In the genomic region with DNA sequence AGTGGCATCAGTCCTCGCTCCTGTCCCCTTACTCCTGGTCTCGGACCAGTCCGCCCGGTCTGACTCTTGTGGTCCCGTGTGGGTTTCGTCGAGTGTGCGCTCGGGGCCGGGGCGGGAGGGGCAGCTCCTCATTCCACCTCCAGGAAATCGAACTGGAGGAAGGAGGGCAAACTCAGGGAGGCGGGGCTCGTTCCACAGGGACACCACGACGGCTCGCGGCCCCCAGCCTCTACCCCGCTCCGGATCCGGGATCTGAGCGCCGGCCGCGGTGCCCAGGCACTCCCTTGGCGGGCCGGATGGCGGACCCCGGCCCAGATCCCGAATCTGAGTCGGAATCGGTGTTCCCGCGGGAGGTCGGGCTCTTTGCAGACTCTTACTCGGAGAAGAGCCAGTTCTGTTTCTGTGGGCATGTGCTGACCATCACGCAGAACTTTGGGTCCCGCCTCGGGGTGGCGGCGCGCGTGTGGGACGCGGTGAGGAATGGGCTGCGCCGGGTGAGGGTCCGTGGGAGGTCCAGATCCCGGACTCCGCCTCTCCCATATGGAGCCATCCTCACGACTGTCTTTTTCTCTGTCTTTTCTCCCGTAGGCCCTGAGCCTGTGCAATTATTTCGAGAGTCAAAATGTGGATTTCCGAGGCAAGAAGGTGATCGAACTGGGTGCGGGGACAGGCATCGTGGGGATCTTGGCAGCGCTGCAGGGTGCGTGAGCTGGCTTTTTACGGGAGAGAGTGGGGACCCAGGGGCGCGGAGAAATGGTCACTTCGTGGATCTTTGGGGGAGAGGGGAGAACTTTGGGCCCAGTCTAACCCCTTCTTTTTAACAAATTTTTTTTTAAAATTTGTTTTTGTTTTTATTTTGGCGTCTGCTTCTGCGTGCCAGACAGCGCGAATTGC, we compare ENCODE assay signal across 1 cellular context.
TF ChIP-seq lines count a peak whose summit lies in the region.

EEF1AKMT3 (plus strand) TSS at position 186 of the 894 bp plus-strand sequence; CDS start at position 297, 111 bp downstream.

TF ChIP-seq in HepG2, 621 proteins besides CTCF, POLR2A, EP300 and RAD21 (continued from another document and continues in another):
- TF ChIP-seq BCLAF1 (IDR thresholded peaks at IDR 0.05) (no peak), NCOA5 (CRISPR knock-in tag; IDR thresholded peaks at IDR 0.05) (no peak), DNMT1 (CRISPR knock-in tag; IDR thresholded peaks at IDR 0.05) (no peak), TRIM24 (CRISPR knock-in tag; IDR thresholded peaks at IDR 0.05) (no peak), ZZZ3 (CRISPR knock-in tag; IDR thresholded peaks at IDR 0.05; ENCODE audit: borderline replicate concordance) (no peak), ZNF891 (CRISPR knock-in tag; IDR thresholded peaks at IDR 0.05) (no peak), GZF1 (CRISPR knock-in tag; IDR thresholded peaks at IDR 0.05) (no peak), SRSF9 (IDR thresholded peaks at IDR 0.05; ENCODE audit: borderline replicate concordance, insufficient read depth, low read depth, low read length, poor library complexity, severe bottlenecking) (no peak), ZNF335 (CRISPR knock-in tag; IDR thresholded peaks at IDR 0.05) (no peak), ZNF460 (CRISPR knock-in tag; IDR thresholded peaks at IDR 0.05; ENCODE audit: borderline replicate concordance) (no peak), ARID2 (CRISPR knock-in tag; IDR thresholded peaks at IDR 0.05; ENCODE audit: borderline replicate concordance) (no peak), POLR2AphosphoS5 (IDR thresholded peaks at IDR 0.05; ENCODE audit: low read depth, low read length) (no peak), ZNF556 (CRISPR knock-in tag; IDR thresholded peaks at IDR 0.05; ENCODE audit: borderline replicate concordance) (no peak), TERF1 (CRISPR knock-in tag; IDR thresholded peaks at IDR 0.05) (no peak), MLLT10 (CRISPR knock-in tag; IDR thresholded peaks at IDR 0.05) (no peak), ZNF331 (CRISPR knock-in tag; IDR thresholded peaks at IDR 0.05) (no peak), ZBTB37 (CRISPR knock-in tag; IDR thresholded peaks at IDR 0.05) (no peak), NFIB (CRISPR knock-in tag; IDR thresholded peaks at IDR 0.05; ENCODE audit: borderline replicate concordance) (no peak), CCDC6 (CRISPR knock-in tag; IDR thresholded peaks at IDR 0.05) (no peak; the same call in 1 of the 2 replicates), FOXA3 (CRISPR knock-in tag; IDR thresholded peaks at IDR 0.05) (no peak), JUNB (CRISPR knock-in tag; IDR thresholded peaks at IDR 0.05; ENCODE audit: borderline replicate concordance) (no peak), TIGD3 (CRISPR knock-in tag; IDR thresholded peaks at IDR 0.05; ENCODE audit: borderline replicate concordance) (no peak), HIVEP1 (CRISPR knock-in tag; IDR thresholded peaks at IDR 0.05) (no peak), CEBPB (IDR thresholded peaks at IDR 0.05; ENCODE audit: borderline replicate concordance, low read depth, low read length) (no peak), LBX2 (CRISPR knock-in tag; IDR thresholded peaks at IDR 0.05; ENCODE audit: borderline replicate concordance) (no peak), MTA3 (CRISPR knock-in tag; IDR thresholded peaks at IDR 0.05) (no peak), TSC22D2 (CRISPR knock-in tag; IDR thresholded peaks at IDR 0.05; ENCODE audit: borderline replicate concordance) (no peak), MXI1 (IDR thresholded peaks at IDR 0.05; ENCODE audit: borderline replicate concordance, low read depth, low read length) (no peak; the same call in 2 of the 3 replicates), SIN3A (IDR thresholded peaks at IDR 0.05; ENCODE audit: borderline replicate concordance, low read depth, low read length) (no peak), PAX8 (CRISPR knock-in tag; IDR thresholded peaks at IDR 0.05; ENCODE audit: borderline replicate concordance) (no peak), ZNF570 (CRISPR knock-in tag; IDR thresholded peaks at IDR 0.05; ENCODE audit: borderline replicate concordance) (no peak), ZNF720 (CRISPR knock-in tag; IDR thresholded peaks at IDR 0.05) (no peak), ZNF850 (CRISPR knock-in tag; conservative IDR thresholded peaks at IDR 0.05) (no peak), ZNF343 (CRISPR knock-in tag; IDR thresholded peaks at IDR 0.05) (no peak), STAT5B (CRISPR knock-in tag; IDR thresholded peaks at IDR 0.05) (no peak), NR1H2 (CRISPR knock-in tag; IDR thresholded peaks at IDR 0.05; ENCODE audit: borderline replicate concordance, low read depth) (no peak), MAF1 (CRISPR knock-in tag; IDR thresholded peaks at IDR 0.05; ENCODE audit: borderline replicate concordance) (no peak), AHDC1 (CRISPR knock-in tag; IDR thresholded peaks at IDR 0.05; ENCODE audit: borderline replicate concordance) (no peak), HMGA1 (CRISPR knock-in tag; conservative IDR thresholded peaks at IDR 0.05) (no peak)
- TF ChIP-seq, protein P1, sequence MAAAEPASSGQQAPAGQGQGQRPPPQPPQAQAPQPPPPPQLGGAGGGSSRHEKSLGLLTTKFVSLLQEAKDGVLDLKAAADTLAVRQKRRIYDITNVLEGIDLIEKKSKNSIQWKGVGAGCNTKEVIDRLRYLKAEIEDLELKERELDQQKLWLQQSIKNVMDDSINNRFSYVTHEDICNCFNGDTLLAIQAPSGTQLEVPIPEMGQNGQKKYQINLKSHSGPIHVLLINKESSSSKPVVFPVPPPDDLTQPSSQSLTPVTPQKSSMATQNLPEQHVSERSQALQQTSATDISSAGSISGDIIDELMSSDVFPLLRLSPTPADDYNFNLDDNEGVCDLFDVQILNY (CRISPR knock-in tag; conservative IDR thresholded peaks at IDR 0.05) = 0 out of 2 replicates have a peak, but pooled peaks have one; percentile 5
- TF ChIP-seq, protein P2, sequence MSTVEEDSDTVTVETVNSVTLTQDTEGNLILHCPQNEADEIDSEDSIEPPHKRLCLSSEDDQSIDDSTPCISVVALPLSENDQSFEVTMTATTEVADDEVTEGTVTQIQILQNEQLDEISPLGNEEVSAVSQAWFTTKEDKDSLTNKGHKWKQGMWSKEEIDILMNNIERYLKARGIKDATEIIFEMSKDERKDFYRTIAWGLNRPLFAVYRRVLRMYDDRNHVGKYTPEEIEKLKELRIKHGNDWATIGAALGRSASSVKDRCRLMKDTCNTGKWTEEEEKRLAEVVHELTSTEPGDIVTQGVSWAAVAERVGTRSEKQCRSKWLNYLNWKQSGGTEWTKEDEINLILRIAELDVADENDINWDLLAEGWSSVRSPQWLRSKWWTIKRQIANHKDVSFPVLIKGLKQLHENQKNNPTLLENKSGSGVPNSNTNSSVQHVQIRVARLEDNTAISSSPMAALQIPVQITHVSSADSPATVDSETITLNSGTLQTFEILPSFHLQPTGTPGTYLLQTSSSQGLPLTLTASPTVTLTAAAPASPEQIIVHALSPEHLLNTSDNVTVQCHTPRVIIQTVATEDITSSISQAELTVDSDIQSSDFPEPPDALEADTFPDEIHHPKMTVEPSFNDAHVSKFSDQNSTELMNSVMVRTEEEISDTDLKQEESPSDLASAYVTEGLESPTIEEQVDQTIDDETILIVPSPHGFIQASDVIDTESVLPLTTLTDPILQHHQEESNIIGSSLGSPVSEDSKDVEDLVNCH (CRISPR knock-in tag; IDR thresholded peaks at IDR 0.05) = no peak
